In genomic region chr21:43853851-43854772, GRCh38 we compare ENCODE assay signal across 1 cellular context.
TF ChIP-seq lines count a peak whose summit lies in the region.

No MANE protein-coding gene starts in this region.

TF ChIP-seq in GM23338, 12 proteins besides CTCF, POLR2A, EP300 and RAD21 (continued from another document):
- TF ChIP-seq ZNF462 (CRISPR knock-in tag; IDR thresholded peaks at IDR 0.05) = no peak
- TF ChIP-seq NANOG (IDR thresholded peaks at IDR 0.05; ENCODE audit: borderline replicate concordance) = no peak
- no peak for TF ChIP-seq JUNB (IDR thresholded peaks at IDR 0.05; ENCODE audit: unreplicated experiment)
- no peak for TF ChIP-seq ETS1 (IDR thresholded peaks at IDR 0.05)
- TF ChIP-seq CREB1 (CRISPR knock-in tag; IDR thresholded peaks at IDR 0.05; ENCODE audit: low read depth) = no peak
- no peak for TF ChIP-seq EZH2 (IDR thresholded peaks at IDR 0.05; ENCODE audit: low read depth, unreplicated experiment)
- TF ChIP-seq STAT1 (IDR thresholded peaks at IDR 0.05; ENCODE audit: unreplicated experiment) = no peak
- TF ChIP-seq REST (IDR thresholded peaks at IDR 0.05; ENCODE audit: unreplicated experiment) = no peak
